Comparison of ENCODE assay signal across 8 cellular contexts in genomic region chr7:50142421-50143113, GRCh38. TPM values are rescaled to one million over a fixed set of nuclear protein-coding genes. Genes with fewer than 3 reads are reported as not detected.
DNase-seq lines count a peak whose midpoint lies in the region; ATAC-seq, FAIRE-seq and TF ChIP-seq lines count a peak whose summit lies in the region.

No MANE protein-coding gene starts in this region.

- peak; percentile 43 to 84 (median 68) for TF ChIP-seq CTCF in Peyer's patch (IDR thresholded peaks at IDR 0.05)

- peak; percentile 48 for ATAC-seq in HG03159 (IDR thresholded peaks at IDR 0.05; ENCODE audit: unreplicated experiment)
- peak; percentile 67 to 80 for ATAC-seq in naive thymus-derived CD8-positive, alpha-beta T cell

- H3K36me3 ChIP-seq in Peyer's patch, result no peaks in the 10 kb centered on the region

- no peak overlapping the region for H3K4me3 ChIP-seq in Peyer's patch

- H3K36me3 Mint-ChIP-seq in naive thymus-derived CD8-positive, alpha-beta T cell, result no peaks in the 10 kb centered on the region

- no peak overlapping the region for H3K27ac ChIP-seq in Peyer's patch

- H3K27me3 ChIP-seq in Peyer's patch, result no peaks in the 10 kb centered on the region

- H3K4me1 ChIP-seq in Peyer's patch, result no peaks in the 10 kb centered on the region

- peak overlapping the region in 9 of 10 donors; percentile 1 to 94 (median 73) for H3K27ac Mint-ChIP-seq in naive thymus-derived CD8-positive, alpha-beta T cell

- DNase-seq in AG20443 (ENCODE audit: low spot score), result peak; percentile 30
- peak; percentile 2 for DNase-seq in GM04504 (ENCODE audit: low read depth)
- no peak for DNase-seq in Peyer's patch
- DNase-seq in naive thymus-derived CD8-positive, alpha-beta T cell, result peak in 6 of 10 donors; percentile 5 to 71 (median 55)
- no peak for DNase-seq in NCI-H1048 (lab: John Stamatoyannopoulos, UW)
- DNase-seq in HPDE6-E6E7 (ENCODE audit: extremely low spot score), result no peak

- no peak for TF ChIP-seq POLR2A in Peyer's patch (IDR thresholded peaks at IDR 0.05)

- peak; percentile 80 for FAIRE-seq in colon (lab: Jason Lieb, UNC)

- peak overlapping the region in 9 of 10 donors; percentile 51 to 80 (median 68) for H3K4me3 Mint-ChIP-seq in naive thymus-derived CD8-positive, alpha-beta T cell

- peaks cover 0 to 4% (median 0%) of the 10 kb centered on the region in 5 donors for H3K27me3 Mint-ChIP-seq in naive thymus-derived CD8-positive, alpha-beta T cell

- H3K9me3 Mint-ChIP-seq in naive thymus-derived CD8-positive, alpha-beta T cell, result no peaks in the 10 kb centered on the region

- POLR2A ChIA-PET in naive thymus-derived CD8-positive, alpha-beta T cell (lab: Charles Lee), result interaction anchor here (0.8 to 1.8 kb wide), 4 partner anchors 162 to 275 kb away, joined by 3 to 6 read pairs (median 4); partner anchors contain the start of gene IKZF1

- peaks cover 8 to 44% (median 18%) of the 10 kb centered on the region in 4 donors for H3K4me1 Mint-ChIP-seq in naive thymus-derived CD8-positive, alpha-beta T cell

- H3K9me3 ChIP-seq in Peyer's patch, result no peaks in the 10 kb centered on the region

RNA-seq across cellular contexts. Expression of gene ZPBP, which starts 49.5 kb away (rescaled TPM):
- total RNA-seq in Peyer's patch, result not detected
- not detected for total RNA-seq in naive thymus-derived CD8-positive, alpha-beta T cell
- not detected for polyA plus RNA-seq in naive thymus-derived CD8-positive, alpha-beta T cell

Comparison
In these comparisons a context has a peak if more than half of its experiments do, and no peak if none do; other contexts are left out.
1. DNase-seq: peak in AG20443 (single experiment), GM04504 (single experiment) and naive thymus-derived CD8-positive, alpha-beta T cell (6 of 10); none in Peyer's patch (0 of 3), NCI-H1048 (single experiment) and HPDE6-E6E7 (single experiment).